In genomic region chr9:6247266-6247665, GRCh38 we compare ENCODE assay signal across 1 cellular context.
TF ChIP-seq lines count a peak whose summit lies in the region.

No MANE protein-coding gene starts in this region.

TF ChIP-seq in endothelial cell of umbilical vein, 7 proteins besides CTCF, POLR2A, EP300 and RAD21:
- TF ChIP-seq EZH2 (IDR thresholded peaks at IDR 0.05; ENCODE audit: borderline replicate concordance, low read depth, low read length, severe bottlenecking), result no peak
- peak; percentile 46 for TF ChIP-seq FOS (IDR thresholded peaks at IDR 0.05; ENCODE audit: borderline replicate concordance, insufficient read depth, low read length)
TF ChIP-seq in endothelial cell of umbilical vein: peak in this region for 1.
